ENCODE assay signal across 15 cellular contexts in genomic region chr12:92061061-92061460, GRCh38.
"Had no signal": no experiment of that assay in that cellular context is flagged by ENCODE, and none has a peak within 500 bp of the region (broad histone marks: within the 10 kb centered on the region; RNA-seq: fewer than 3 reads in every experiment).

No MANE protein-coding gene starts in this region.

- H3K4me3 ChIP-seq: left ventricle myocardium inferior, tibial nerve, uterus had no signal

- H3K4me3 Mint-ChIP-seq: memory B cell; natural killer cell treated with Interleukin-12 subunit alpha and Interleukin-12 subunit beta and Interleukin-15 and Interleukin-18, amount 100 ng/mL, for 72 hours had no signal

- H3K4me1 ChIP-seq: uterus had no signal

- H3K9me3 ChIP-seq: tibial nerve, uterus had no signal

- H3K36me3 Mint-ChIP-seq: memory B cell; natural killer cell treated with Interleukin-12 subunit alpha and Interleukin-12 subunit beta and Interleukin-15 and Interleukin-18, amount 100 ng/mL, for 72 hours had no signal

- H3K27me3 Mint-ChIP-seq: memory B cell; natural killer cell treated with Interleukin-12 subunit alpha and Interleukin-12 subunit beta and Interleukin-15 and Interleukin-18, amount 100 ng/mL, for 72 hours had no signal

- DNase-seq: activated CD8-positive, alpha-beta memory T cell treated with anti-CD3 and anti-CD28 coated beads for 24 hours; aorta; dermis blood vessel endothelial cell; foreskin melanocyte; left ventricle myocardium inferior; nucleus accumbens; posterior cingulate gyrus; stimulated activated CD4-positive, alpha-beta T cell treated with anti-CD3 and anti-CD28 coated beads, Interleukin-15, amount 100 ng/mL, for 24 hours; stimulated activated CD4-positive, alpha-beta T cell treated with anti-CD3 and anti-CD28 coated beads, Interleukin-4, amount 100 ng/mL, for 24 hours; stimulated activated naive CD4-positive, alpha-beta T cell; T-helper 9 cell; uterus had no signal

- H3K27me3 ChIP-seq: tibial nerve, uterus had no signal

- ATAC-seq: natural killer cell treated with Interleukin-12 subunit alpha and Interleukin-12 subunit beta and Interleukin-15 and Interleukin-18, amount 100 ng/mL, for 72 hours had no signal

- H3K27ac ChIP-seq: left ventricle myocardium inferior, tibial nerve had no signal

- H3K36me3 ChIP-seq: left ventricle myocardium inferior, tibial nerve, uterus had no signal
